10 cellular contexts compared by ENCODE assay signal in genomic region chrX:46713672-46714487, GRCh38. TPM values are rescaled to one million over a fixed set of nuclear protein-coding genes. Genes with fewer than 3 reads are reported as not detected.
DNase-seq lines count a peak whose midpoint lies in the region; ATAC-seq, FAIRE-seq and TF ChIP-seq lines count a peak whose summit lies in the region.
"Had no signal": no experiment of that assay in that cellular context is flagged by ENCODE, and none has a peak within 500 bp of the region (broad histone marks: within the 10 kb centered on the region; RNA-seq: fewer than 3 reads in every experiment).

No MANE protein-coding gene starts in this region.

- POLR2A ChIA-PET in CD4-positive, alpha-beta memory T cell (lab: Charles Lee; ENCODE audit: partially characterized antibody) = no interaction called here

- no peaks in the 10 kb centered on the region for H3K27me3 Mint-ChIP-seq in CD4-positive, alpha-beta memory T cell

- no peak for FAIRE-seq in H54 (lab: Jason Lieb, UNC)

- no peaks in the 10 kb centered on the region for H3K4me1 ChIP-seq in CD4-positive, alpha-beta memory T cell (ENCODE audit: insufficient read depth, low read length)

- peak; percentile 10 for DNase-seq in kidney tubule cell (ENCODE audit: low spot score)
- no peak for DNase-seq in LoVo (ENCODE audit: low spot score)
- no peak for DNase-seq in CD4-positive, alpha-beta memory T cell
- no peak for DNase-seq in H54 (ENCODE audit: insufficient read length, low spot score)
- DNase-seq: NCI-H524 treated with DMSO at 0.1 percent for 48 hours had no signal

- H3K4me3 Mint-ChIP-seq in CD4-positive, alpha-beta memory T cell = no peak overlapping the region

- H3K27me3 ChIP-seq in CD4-positive, alpha-beta memory T cell (ENCODE audit: insufficient read depth, low read length) = no peaks in the 10 kb centered on the region

- TF ChIP-seq POLR2A in H54 (IDR thresholded peaks at IDR 0.05; ENCODE audit: low read depth, low read length) = no peak

- ATAC-seq in GM18858 (IDR thresholded peaks at IDR 0.05; ENCODE audit: unreplicated experiment) (peak; percentile 70), GM21576 (IDR thresholded peaks at IDR 0.05; ENCODE audit: unreplicated experiment) (peak; percentile 63), HG03442 (IDR thresholded peaks at IDR 0.05; ENCODE audit: unreplicated experiment) (peak; percentile 48)
- ATAC-seq: HCT116 had no signal

- no peak overlapping the region for H3K27ac Mint-ChIP-seq in CD4-positive, alpha-beta memory T cell

- H3K36me3 Mint-ChIP-seq in CD4-positive, alpha-beta memory T cell = no peaks in the 10 kb centered on the region

- no peak overlapping the region for H3K4me3 ChIP-seq in CD4-positive, alpha-beta memory T cell (ENCODE audit: low read length in 2 of 2)

- H3K36me3 ChIP-seq in CD4-positive, alpha-beta memory T cell (ENCODE audit: insufficient read depth, low read length) = no peaks in the 10 kb centered on the region

- no peak overlapping the region for H3K27ac ChIP-seq in CD4-positive, alpha-beta memory T cell (ENCODE audit: low read depth, low read length)
- H3K27ac ChIP-seq: epithelial cell of prostate had no signal

- CTCF ChIA-PET in CD4-positive, alpha-beta memory T cell (lab: Charles Lee; ENCODE audit: partially characterized antibody) = no interaction called here

- H3K9me3 Mint-ChIP-seq in CD4-positive, alpha-beta memory T cell = peaks cover 0 to 4% (median 0%) of the 10 kb centered on the region in 8 donors

- intact Hi-C loops in CD4-positive, alpha-beta memory T cell (cut with micrococcal nuclease) = no loop called here

- no peaks in the 10 kb centered on the region for H3K9me3 ChIP-seq in CD4-positive, alpha-beta memory T cell (ENCODE audit: control insufficient read depth in 1 of 2, low read length in 2 of 2)

- H3K4me1 Mint-ChIP-seq in CD4-positive, alpha-beta memory T cell = peaks cover 0 to 4% (median 0%) of the 10 kb centered on the region in 4 donors

RNA-seq across cellular contexts. Expression of gene SLC9A7, which starts 45.0 kb away (rescaled TPM):
- 1 to 10 TPM; 2.8 to 3.5 TPM for total RNA-seq in CD4-positive, alpha-beta memory T cell
- 1 to 10 TPM in 1 of 2 donors, under 1 TPM in 1; 0.42 to 1.2 TPM for polyA plus RNA-seq in CD4-positive, alpha-beta memory T cell
